Comparison of ENCODE assay signal across 3 cellular contexts in the genomic region with DNA sequence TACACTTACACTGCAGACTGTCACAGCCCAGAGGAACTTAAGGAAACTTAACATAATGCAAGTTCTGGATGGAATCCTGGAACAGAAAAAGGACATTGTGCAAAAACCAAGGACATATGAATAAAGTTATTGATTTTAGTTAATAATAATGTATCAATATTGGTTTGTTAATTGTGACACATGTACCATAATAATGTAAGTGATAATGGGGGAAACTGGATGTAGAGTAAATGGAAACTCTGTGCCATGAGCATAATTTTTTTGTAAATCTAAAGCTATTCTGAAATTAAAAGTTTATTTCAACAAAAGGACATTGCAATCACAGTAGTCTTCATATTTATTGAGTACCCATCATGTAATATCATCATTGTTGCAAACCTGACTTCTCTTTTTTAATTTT.
"Had no signal": no experiment of that assay in that cellular context is flagged by ENCODE, and none has a peak within 500 bp of the region (broad histone marks: within the 10 kb centered on the region; RNA-seq: fewer than 3 reads in every experiment).

No MANE protein-coding gene starts in this region.

- H3K4me3 ChIP-seq: GM12878 had no signal

- DNase-seq: GDM1, GF-D8 had no signal
